Comparison of ENCODE assay signal across 8 cellular contexts in genomic region chr17:18225562-18226283, GRCh38. TPM values are rescaled to one million over a fixed set of nuclear protein-coding genes. Genes with fewer than 3 reads are reported as not detected.
DNase-seq lines count a peak whose midpoint lies in the region; ATAC-seq and TF ChIP-seq lines count a peak whose summit lies in the region.

LLGL1 (plus strand) TSS chr17:18225635; CDS start chr17:18225683, 48 bp downstream.

- H3K27ac ChIP-seq in HUES6 (ENCODE audit: low read depth, low read length) = peak within 1 kb of the TSS; percentile 84
- H3K27ac ChIP-seq in skeletal muscle tissue (ENCODE audit: low read depth, low read length) = peak within 1 kb of the TSS; percentile 76

- no peaks in the 10 kb centered on the region for H3K9me3 ChIP-seq in HUES6 (ENCODE audit: control insufficient read depth, insufficient read depth, low read depth, low read length)
- no peaks in the 10 kb centered on the region for H3K9me3 ChIP-seq in iPS-15b (ENCODE audit: control insufficient read depth, insufficient read depth, low read length)
- no peaks in the 10 kb centered on the region for H3K9me3 ChIP-seq in skeletal muscle tissue (ENCODE audit: control insufficient read depth in 3 of 3, low read length in 3 of 3)

- CTCF ChIA-PET in AG04449 (lab: Yijun Ruan, JAX) = interaction anchor here (0.7 to 1.8 kb wide), 2 partner anchors 8 to 10 kb away, joined by 4 read pairs; no protein-coding TSS in a partner anchor

- POLR2A ChIA-PET in AG04449 (lab: Yijun Ruan, JAX) = no interaction called here

- H3K36me3 ChIP-seq in HUES6 (ENCODE audit: control insufficient read depth, insufficient read depth, low read length) (no peaks in the 10 kb centered on the region; the same call in 1 of the 2 replicates), iPS-15b (ENCODE audit: control insufficient read depth, insufficient read depth, low read length) (no peaks in the 10 kb centered on the region), skeletal muscle tissue (ENCODE audit: control insufficient read depth in 3 of 3, insufficient read depth in 3 of 3, low read length in 3 of 3) (no peaks in the 10 kb centered on the region)

- peak within 1 kb of the TSS; percentile 95 for H3K27ac Mint-ChIP-seq in activated naive CD8-positive, alpha-beta T cell

- DNase-seq in AG04449 (ENCODE audit: low read depth, low spot score) (no peak), NCI-H524 treated with DMSO at 0.1 percent for 48 hours (lab: John Stamatoyannopoulos, UW) (no peak)

- H3K36me3 Mint-ChIP-seq in activated naive CD8-positive, alpha-beta T cell = no peaks in the 10 kb centered on the region

- no peaks in the 10 kb centered on the region for H3K27me3 ChIP-seq in HUES6 (ENCODE audit: control insufficient read depth, insufficient read depth, low read length)
- no peaks in the 10 kb centered on the region for H3K27me3 ChIP-seq in iPS-15b (ENCODE audit: control insufficient read depth, insufficient read depth, low read length)
- H3K27me3 ChIP-seq in skeletal muscle tissue (ENCODE audit: control insufficient read depth in 3 of 3, insufficient read depth in 3 of 3, low read length in 3 of 3) = no peaks in the 10 kb centered on the region

- no peaks in the 10 kb centered on the region for H3K27me3 Mint-ChIP-seq in activated naive CD8-positive, alpha-beta T cell

- H3K4me1 ChIP-seq in HUES6 (ENCODE audit: control insufficient read depth, insufficient read depth, low read length) (peaks cover 20% of the 10 kb centered on the region), iPS-15b (ENCODE audit: control insufficient read depth, insufficient read depth, low read length) (peaks cover 5% of the 10 kb centered on the region), skeletal muscle tissue (ENCODE audit: control insufficient read depth in 3 of 3, insufficient read depth in 3 of 3, low read length in 3 of 3) (peaks cover 17 to 22% (median 21%) of the 10 kb centered on the region in 3 donors)

- peak within 1 kb of the TSS; percentile 99 for H3K4me3 Mint-ChIP-seq in activated naive CD8-positive, alpha-beta T cell

- no peak for TF ChIP-seq CTCF in AG04449 (IDR thresholded peaks at IDR 0.05; ENCODE audit: insufficient read depth, low read length, missing control alignments)

- peaks cover 18% of the 10 kb centered on the region for H3K4me1 Mint-ChIP-seq in activated naive CD8-positive, alpha-beta T cell (ENCODE audit: low read depth)

- H3K9me3 Mint-ChIP-seq in activated naive CD8-positive, alpha-beta T cell (ENCODE audit: low read depth) = no peaks in the 10 kb centered on the region

- ATAC-seq in GM19023 (IDR thresholded peaks at IDR 0.05; ENCODE audit: unreplicated experiment) (peak; percentile 24), HG03565 (IDR thresholded peaks at IDR 0.05; ENCODE audit: unreplicated experiment) (no peak)

- H3K9ac ChIP-seq in HUES6 (ENCODE audit: low read length) = peak within 1 kb of the TSS; percentile 79
- peak within 1 kb of the TSS; percentile 84 for H3K9ac ChIP-seq in iPS-15b (ENCODE audit: low read depth, low read length)
- H3K9ac ChIP-seq in skeletal muscle tissue (ENCODE audit: low read depth in 1 of 3, low read length in 3 of 3) = peak within 1 kb of the TSS; percentile 81 to 90 (median 86)

- H3K4me3 ChIP-seq in AG04449 (ENCODE audit: low read depth, low read length) = peak within 1 kb of the TSS; percentile 82
- peak within 1 kb of the TSS; percentile 91 for H3K4me3 ChIP-seq in HUES6 (ENCODE audit: low read depth, low read length)
- H3K4me3 ChIP-seq in iPS-15b (ENCODE audit: low read depth, low read length) = peak within 1 kb of the TSS; percentile 99
- H3K4me3 ChIP-seq in skeletal muscle tissue (ENCODE audit: low read length in 3 of 3) = peak within 1 kb of the TSS; percentile 76 to 88 (median 82)

RNA-seq across cellular contexts. Expression of gene LLGL1, which starts in this region (rescaled TPM):
- 15.1 TPM for total RNA-seq in skeletal muscle tissue
